ENCODE assay signal across 11 cellular contexts in genomic region chr1:182699673-182700350, GRCh38. TPM values are rescaled to one million over a fixed set of nuclear protein-coding genes. Genes with fewer than 3 reads are reported as not detected.
A peak's percentile ranks its signal among the peaks of the same experiment; 100 is the strongest.
DNase-seq lines count a peak whose midpoint lies in the region; ATAC-seq and TF ChIP-seq lines count a peak whose summit lies in the region.
"Had no signal": no experiment of that assay in that cellular context is flagged by ENCODE, and none has a peak within 500 bp of the region (broad histone marks: within the 10 kb centered on the region; RNA-seq: fewer than 3 reads in every experiment).

No MANE protein-coding gene starts in this region.

- H3K36me3 ChIP-seq in HUES48 (ENCODE audit: control insufficient read depth, insufficient read depth, low read length), result no peaks in the 10 kb centered on the region
- no peaks in the 10 kb centered on the region for H3K36me3 ChIP-seq in SJCRH30
- no peaks in the 10 kb centered on the region for H3K36me3 ChIP-seq in heart left ventricle

- no peak for TF ChIP-seq POLR2A in heart left ventricle (IDR thresholded peaks at IDR 0.05)

- H3K4me1 ChIP-seq in HUES48 (ENCODE audit: control insufficient read depth, insufficient read depth, low read length), result peaks cover 48% of the 10 kb centered on the region
- H3K4me1 ChIP-seq in SJCRH30, result peaks cover 34% of the 10 kb centered on the region
- peaks cover 0 to 20% (median 8%) of the 10 kb centered on the region in 12 donors for H3K4me1 ChIP-seq in heart left ventricle

- peak overlapping the region; percentile 65 for H3K27ac ChIP-seq in HUES48 (ENCODE audit: low read depth, low read length)
- peak overlapping the region; percentile 97 for H3K27ac ChIP-seq in SJCRH30
- peak overlapping the region in 2 of 12 donors; percentile 31 to 50 for H3K27ac ChIP-seq in heart left ventricle

- DNase-seq in SJCRH30 (peak; percentile 95 to 97), heart left ventricle (peak in 4 of 5 donors; percentile 8 to 64 (median 35)), sciatic nerve (ENCODE audit: low spot score) (peak; percentile 66), HuH-7 (ENCODE audit: low spot score) (no peak), superior temporal gyrus (ENCODE audit: extremely low spot score) (no peak)
- no peak for DNase-seq in activated CD8-positive, alpha-beta memory T cell treated with anti-CD3 and anti-CD28 coated beads, Interleukin-2, amount 50 U/mL, for 48 hours
- DNase-seq: activated naive CD8-positive, alpha-beta T cell treated with anti-CD3 and anti-CD28 coated beads for 36 hours; KBM-7 had no signal

- no peak for TF ChIP-seq CTCF in heart left ventricle (IDR thresholded peaks at IDR 0.05)

- H3K9me3 ChIP-seq in HUES48 (ENCODE audit: control insufficient read depth, insufficient read depth, low read length) (no peaks in the 10 kb centered on the region), SJCRH30 (replicated peaks) (no peaks in the 10 kb centered on the region), heart left ventricle (no peaks in the 10 kb centered on the region)

- intact Hi-C loops in heart left ventricle (cut with DNase I) (no loop called here), sciatic nerve (cut with DNase I) (no loop called here)

- ATAC-seq in heart left ventricle, result peak in 3 of 4 donors; percentile 39 to 50 (median 43)
- peak; percentile 75 for ATAC-seq in sciatic nerve
- no peak for ATAC-seq in GM21447 (IDR thresholded peaks at IDR 0.05; ENCODE audit: unreplicated experiment)

- peak overlapping the region; percentile 47 for H3K4me3 ChIP-seq in HUES48 (ENCODE audit: low read depth, low read length)
- H3K4me3 ChIP-seq in SJCRH30, result peak overlapping the region; percentile 42
- H3K4me3 ChIP-seq in heart left ventricle, result no peak overlapping the region

- H3K9ac ChIP-seq in HUES48 (ENCODE audit: low read depth, low read length), result peak overlapping the region; percentile 3; the same call in 1 of the 2 replicates

- no peaks in the 10 kb centered on the region for H3K27me3 ChIP-seq in HUES48 (ENCODE audit: control insufficient read depth, insufficient read depth, low read length)
- no peaks in the 10 kb centered on the region for H3K27me3 ChIP-seq in SJCRH30
- H3K27me3 ChIP-seq in heart left ventricle, result no peaks in the 10 kb centered on the region

- 49 to 66% (median 51%) methylated on average over 11 to 23 of the region's 23 CpGs for WGBS in heart left ventricle, 4 donors

RNA-seq across cellular contexts. Expression of gene RGS8, which starts 15.4 kb away (rescaled TPM):
- total RNA-seq in SJCRH30 (2014; rRNA removed; shearing (Covaris generic)), result 1.6 and 2.7 TPM in 2 replicates
- total RNA-seq in heart left ventricle (under 1 TPM in 3 of 9 donors, not detected in 6; 0.05 to 0.23 (median 0.11) TPM), sciatic nerve (0.13 TPM)
- polyA plus RNA-seq in heart left ventricle, result not detected
- total RNA-seq: activated naive CD8-positive, alpha-beta T cell treated with anti-CD3 and anti-CD28 coated beads for 36 hours; natural killer cell treated with Interleukin-12 subunit alpha and Interleukin-12 subunit beta and Interleukin-15 and Interleukin-18, amount 100 ng/mL, for 72 hours had no signal

Comparison
In these comparisons a context has a peak if more than half of its experiments do, and no peak if none do; other contexts are left out.
1. H3K4me3 ChIP-seq: peak in HUES48 (single experiment) and SJCRH30 (single experiment); none in heart left ventricle (0 of 12).
2. DNase-seq: peak in SJCRH30 (2 of 2), heart left ventricle (4 of 5) and sciatic nerve (single experiment); none in HuH-7 (single experiment), activated CD8-positive, alpha-beta memory T cell treated with anti-CD3 and anti-CD28 coated beads, Interleukin-2, amount 50 U/mL, for 48 hours (single experiment) and superior temporal gyrus (single experiment).